In the genomic region with DNA sequence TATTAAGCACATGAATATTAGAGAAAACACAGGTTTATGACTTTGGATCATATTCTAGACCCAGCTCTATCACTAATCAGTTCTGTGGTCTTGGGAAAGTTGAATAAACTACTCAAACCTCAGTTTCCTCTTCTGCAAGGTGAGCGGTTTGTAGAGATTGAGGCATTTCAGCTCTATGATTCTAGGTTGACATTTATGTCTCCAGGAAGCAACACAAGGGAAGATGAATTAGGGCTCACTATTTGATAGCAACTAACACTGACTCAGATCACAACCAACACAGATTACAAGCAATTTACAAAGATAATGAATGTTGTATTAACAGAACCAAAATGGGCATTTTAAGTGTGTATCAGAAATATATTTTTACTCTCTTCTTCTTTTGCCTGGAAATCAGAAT, we compare ENCODE assay signal across 17 cellular contexts. TPM values are rescaled to one million over a fixed set of nuclear protein-coding genes. Genes with fewer than 3 reads are reported as not detected.
A peak's percentile ranks its signal among the peaks of the same experiment; 100 is the strongest.
DNase-seq lines count a peak whose midpoint lies in the region; ATAC-seq lines count a peak whose summit lies in the region.
"Had no signal": no experiment of that assay in that cellular context is flagged by ENCODE, and none has a peak within 500 bp of the region (broad histone marks: within the 10 kb centered on the region; RNA-seq: fewer than 3 reads in every experiment).

No MANE protein-coding gene starts in this region.

- DNase-seq in activated naive CD4-positive, alpha-beta T cell treated with anti-CD3 and anti-CD28 coated beads, Interleukin-2, amount 50 U/mL, for 72 hours (ENCODE audit: low spot score in 2 of 2), result no peak
- DNase-seq in activated naive CD4-positive, alpha-beta T cell (lab: John Stamatoyannopoulos, UW), result no peak
- DNase-seq in stimulated activated naive CD8-positive, alpha-beta T cell treated with anti-CD3 and anti-CD28 coated beads, Interleukin-15, Interleukin-2, amounts not matched to agents 100 U/mL and 50 U/mL, for 24 hours, result no peak
- DNase-seq in stimulated activated naive CD8-positive, alpha-beta T cell treated with anti-CD3 and anti-CD28 coated beads, Interleukin-15, amount 100 ng/mL, for 72 hours, result no peak
- DNase-seq in activated naive CD8-positive, alpha-beta T cell treated with anti-CD3 and anti-CD28 coated beads, Interleukin-2, amount 50 U/mL, for 24 hours, result no peak
- no peak for DNase-seq in activated T-helper 1 cell treated with anti-CD3 and anti-CD28 coated beads, Interleukin-12 subunit alpha, Interleukin-12 subunit beta, Interleukin-2, Interleukin-4 antibody, amounts not matched to agents 30 ng/mL and 10 ng/mL and 1 ng/mL, durations not matched to agents 14 hours and 24 hours and 36 hours (ENCODE audit: low spot score)
- DNase-seq: C1 segment of cervical spinal cord; Calu3; CD4-positive, alpha-beta memory T cell; COR-L47; DMS53; DMS79 treated with DMSO at 0.1 percent for 48 hours; GF-D8; H9 had no signal

- peak overlapping the region in 1 of 2 donors; percentile 45 for H3K27ac Mint-ChIP-seq in activated naive CD4-positive, alpha-beta T cell treated with anti-CD3 and anti-CD28 coated beads, Interleukin-2, amount 50 U/mL, for 72 hours
- no peak overlapping the region for H3K27ac Mint-ChIP-seq in stimulated activated naive CD8-positive, alpha-beta T cell treated with anti-CD3 and anti-CD28 coated beads, Interleukin-15, amount 100 ng/mL, for 72 hours
- H3K27ac Mint-ChIP-seq in activated naive CD8-positive, alpha-beta T cell treated with anti-CD3 and anti-CD28 coated beads, Interleukin-2, amount 50 U/mL, for 24 hours, result peak overlapping the region; percentile 60
- H3K27ac Mint-ChIP-seq in activated T-helper 1 cell treated with anti-CD3 and anti-CD28 coated beads, Interleukin-12 subunit alpha, Interleukin-12 subunit beta, Interleukin-2, Interleukin-4 antibody, amounts not matched to agents 30 ng/mL and 10 ng/mL and 1 ng/mL, durations not matched to agents 14 hours and 24 hours and 36 hours, result no peak overlapping the region
- H3K27ac Mint-ChIP-seq: GM23338, H9 had no signal

- peaks cover 23% of the 10 kb centered on the region for H3K4me1 Mint-ChIP-seq in stimulated activated naive CD8-positive, alpha-beta T cell treated with anti-CD3 and anti-CD28 coated beads, Interleukin-15, amount 100 ng/mL, for 72 hours
- peaks cover 28% of the 10 kb centered on the region for H3K4me1 Mint-ChIP-seq in activated naive CD8-positive, alpha-beta T cell treated with anti-CD3 and anti-CD28 coated beads, Interleukin-2, amount 50 U/mL, for 24 hours
- H3K4me1 Mint-ChIP-seq in activated T-helper 1 cell treated with anti-CD3 and anti-CD28 coated beads, Interleukin-12 subunit alpha, Interleukin-12 subunit beta, Interleukin-2, Interleukin-4 antibody, amounts not matched to agents 30 ng/mL and 10 ng/mL and 1 ng/mL, durations not matched to agents 14 hours and 24 hours and 36 hours (ENCODE audit: low read depth), result peaks cover 10% of the 10 kb centered on the region

- H3K36me3 Mint-ChIP-seq in activated naive CD4-positive, alpha-beta T cell treated with anti-CD3 and anti-CD28 coated beads, Interleukin-2, amount 50 U/mL, for 72 hours, result peaks cover 5 to 19% of the 10 kb centered on the region in 2 donors
- H3K36me3 Mint-ChIP-seq in activated naive CD8-positive, alpha-beta T cell treated with anti-CD3 and anti-CD28 coated beads, Interleukin-2, amount 50 U/mL, for 24 hours (ENCODE audit: low read depth), result no peaks in the 10 kb centered on the region
- peaks cover 3% of the 10 kb centered on the region for H3K36me3 Mint-ChIP-seq in activated T-helper 1 cell treated with anti-CD3 and anti-CD28 coated beads, Interleukin-12 subunit alpha, Interleukin-12 subunit beta, Interleukin-2, Interleukin-4 antibody, amounts not matched to agents 30 ng/mL and 10 ng/mL and 1 ng/mL, durations not matched to agents 14 hours and 24 hours and 36 hours (ENCODE audit: low read depth)
- H3K36me3 Mint-ChIP-seq: CD4-positive, alpha-beta memory T cell had no signal

- H3K27me3 Mint-ChIP-seq in stimulated activated naive CD8-positive, alpha-beta T cell treated with anti-CD3 and anti-CD28 coated beads, Interleukin-15, amount 100 ng/mL, for 72 hours, result no peaks in the 10 kb centered on the region
- H3K27me3 Mint-ChIP-seq in activated naive CD8-positive, alpha-beta T cell treated with anti-CD3 and anti-CD28 coated beads, Interleukin-2, amount 50 U/mL, for 24 hours, result no peaks in the 10 kb centered on the region
- no peaks in the 10 kb centered on the region for H3K27me3 Mint-ChIP-seq in activated T-helper 1 cell treated with anti-CD3 and anti-CD28 coated beads, Interleukin-12 subunit alpha, Interleukin-12 subunit beta, Interleukin-2, Interleukin-4 antibody, amounts not matched to agents 30 ng/mL and 10 ng/mL and 1 ng/mL, durations not matched to agents 14 hours and 24 hours and 36 hours (ENCODE audit: insufficient read depth)

- ATAC-seq in activated naive CD4-positive, alpha-beta T cell treated with anti-CD3 and anti-CD28 coated beads, Interleukin-2, amount 50 U/mL, for 72 hours, result peak; percentile 76 to 78
- peak; percentile 62 for ATAC-seq in stimulated activated naive CD8-positive, alpha-beta T cell treated with anti-CD3 and anti-CD28 coated beads, Interleukin-15, Interleukin-2, amounts not matched to agents 100 U/mL and 50 U/mL, for 24 hours
- ATAC-seq in stimulated activated naive CD8-positive, alpha-beta T cell treated with anti-CD3 and anti-CD28 coated beads, Interleukin-15, amount 100 ng/mL, for 72 hours, result no peak
- peak; percentile 75 for ATAC-seq in activated naive CD8-positive, alpha-beta T cell treated with anti-CD3 and anti-CD28 coated beads, Interleukin-2, amount 50 U/mL, for 24 hours
- ATAC-seq: GM23338, HCT116 had no signal

- intact Hi-C loops in activated T-helper 1 cell treated with anti-CD3 and anti-CD28 coated beads, Interleukin-12 subunit alpha, Interleukin-12 subunit beta, Interleukin-2, Interleukin-4 antibody, amounts not matched to agents 30 ng/mL and 10 ng/mL and 1 ng/mL, durations not matched to agents 14 hours and 24 hours and 36 hours (cut with micrococcal nuclease), result no loop called here

- H3K4me3 Mint-ChIP-seq in stimulated activated naive CD8-positive, alpha-beta T cell treated with anti-CD3 and anti-CD28 coated beads, Interleukin-15, amount 100 ng/mL, for 72 hours, result peak overlapping the region in 1 of 2 donors; percentile 16
- no peak overlapping the region for H3K4me3 Mint-ChIP-seq in activated naive CD8-positive, alpha-beta T cell treated with anti-CD3 and anti-CD28 coated beads, Interleukin-2, amount 50 U/mL, for 24 hours
- no peak overlapping the region for H3K4me3 Mint-ChIP-seq in activated T-helper 1 cell treated with anti-CD3 and anti-CD28 coated beads, Interleukin-12 subunit alpha, Interleukin-12 subunit beta, Interleukin-2, Interleukin-4 antibody, amounts not matched to agents 30 ng/mL and 10 ng/mL and 1 ng/mL, durations not matched to agents 14 hours and 24 hours and 36 hours
- H3K4me3 Mint-ChIP-seq: CD4-positive, alpha-beta memory T cell; GM23338; H9 had no signal

- peaks cover 18 to 23% of the 10 kb centered on the region in 2 donors for H3K9me3 Mint-ChIP-seq in activated naive CD4-positive, alpha-beta T cell treated with anti-CD3 and anti-CD28 coated beads, Interleukin-2, amount 50 U/mL, for 72 hours
- H3K9me3 Mint-ChIP-seq in stimulated activated naive CD8-positive, alpha-beta T cell treated with anti-CD3 and anti-CD28 coated beads, Interleukin-15, amount 100 ng/mL, for 72 hours, result peaks cover 10 to 11% of the 10 kb centered on the region in 2 donors
- H3K9me3 Mint-ChIP-seq in activated naive CD8-positive, alpha-beta T cell treated with anti-CD3 and anti-CD28 coated beads, Interleukin-2, amount 50 U/mL, for 24 hours, result peaks cover 4% of the 10 kb centered on the region
- peaks cover 14% of the 10 kb centered on the region for H3K9me3 Mint-ChIP-seq in activated T-helper 1 cell treated with anti-CD3 and anti-CD28 coated beads, Interleukin-12 subunit alpha, Interleukin-12 subunit beta, Interleukin-2, Interleukin-4 antibody, amounts not matched to agents 30 ng/mL and 10 ng/mL and 1 ng/mL, durations not matched to agents 14 hours and 24 hours and 36 hours
- H3K9me3 Mint-ChIP-seq: GM23338 had no signal

RNA-seq across cellular contexts. Expression of a gene that starts 21.9 kb away (rescaled TPM):
- total RNA-seq in activated naive CD4-positive, alpha-beta T cell treated with anti-CD3 and anti-CD28 coated beads, Interleukin-2, amount 50 U/mL, for 72 hours, result 10 to 100 TPM; 33.5 to 75.2 TPM
- total RNA-seq in activated T-helper 1 cell treated with anti-CD3 and anti-CD28 coated beads, Interleukin-12 subunit alpha, Interleukin-12 subunit beta, Interleukin-2, Interleukin-4 antibody, amounts not matched to agents 30 ng/mL and 10 ng/mL and 1 ng/mL, durations not matched to agents 14 hours and 24 hours and 36 hours, result 10.6 and 13.4 TPM in 2 replicates
- total RNA-seq: A673, GM23338, H9 had no signal
